In the genomic region with DNA sequence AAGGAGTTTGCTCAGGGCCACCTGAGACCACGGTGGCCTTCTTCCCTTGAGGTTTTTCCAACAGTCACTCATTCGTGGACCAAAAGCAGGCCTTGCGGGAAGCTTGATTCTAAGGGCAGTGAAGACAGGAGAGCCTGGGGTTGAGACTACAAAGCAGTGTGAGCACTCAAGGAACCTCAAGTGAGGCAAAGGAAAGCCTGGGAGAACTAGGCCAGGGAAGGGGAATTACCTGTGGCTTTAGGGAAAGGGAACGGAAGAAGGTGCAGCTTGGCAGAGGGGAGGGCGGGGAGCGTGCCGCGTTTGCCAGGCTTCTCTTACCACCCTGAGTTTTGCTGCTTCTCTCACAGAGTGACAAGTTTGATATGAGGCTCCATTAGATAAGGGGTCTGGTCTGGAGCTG, we compare ENCODE assay signal across 16 cellular contexts.
A peak's percentile ranks its signal among the peaks of the same experiment; 100 is the strongest.
DNase-seq lines count a peak whose midpoint lies in the region; ATAC-seq and TF ChIP-seq lines count a peak whose summit lies in the region.
"Had no signal": no experiment of that assay in that cellular context is flagged by ENCODE, and none has a peak within 500 bp of the region (broad histone marks: within the 10 kb centered on the region; RNA-seq: fewer than 3 reads in every experiment).

No MANE protein-coding gene starts in this region.

- H3K79me2 ChIP-seq in GM23338 (replicated peaks; ENCODE audit: insufficient read depth) = no peaks in the 10 kb centered on the region

- H4K20me1 ChIP-seq in GM23338 (replicated peaks; ENCODE audit: insufficient read depth) = 0 out of 2 replicates have a peak, but pooled peaks cover 2% of the 10 kb centered on the region

- no peaks in the 10 kb centered on the region for H3K27me3 ChIP-seq in GM23338 (ENCODE audit: insufficient read depth)
- H3K27me3 ChIP-seq in uterus = no peaks in the 10 kb centered on the region
- H3K27me3 ChIP-seq: BE2C had no signal

- H3K4me3 Mint-ChIP-seq in T-helper 2 cell treated with Interferon-gamma antibody and Interleukin-4, amounts not matched to agents 5 μg/mL and 100 μg/mL, for 36 hours = peak overlapping the region; percentile 29
- H3K4me3 Mint-ChIP-seq in GM23338 (no peak overlapping the region), progenitor cell of endocrine pancreas (ENCODE audit: low read depth) (no peak overlapping the region)
- no peak overlapping the region for H3K4me3 Mint-ChIP-seq in central memory CD8-positive, alpha-beta T cell
- H3K4me3 Mint-ChIP-seq: CD8-positive, alpha-beta memory T cell had no signal

- H3K27ac ChIP-seq in GM23338 (ENCODE audit: low read depth) (no peak overlapping the region), uterus (no peak overlapping the region)
- H3K27ac ChIP-seq: 22Rv1 had no signal

- TF ChIP-seq CTCF in GM23338 (conservative IDR thresholded peaks at IDR 0.05; ENCODE audit: low read depth in 2 of 2) = no peak
- no peak for TF ChIP-seq CTCF in progenitor cell of endocrine pancreas (IDR thresholded peaks at IDR 0.05; ENCODE audit: unreplicated experiment)
- no peak for TF ChIP-seq CTCF in uterus (IDR thresholded peaks at IDR 0.05)

- no peaks in the 10 kb centered on the region for H3F3A ChIP-seq in GM23338 (replicated peaks; ENCODE audit: low read depth)

- no peaks in the 10 kb centered on the region for H3K27me3 Mint-ChIP-seq in T-helper 2 cell treated with Interferon-gamma antibody and Interleukin-4, amounts not matched to agents 5 μg/mL and 100 μg/mL, for 36 hours (ENCODE audit: low read depth)
- H3K27me3 Mint-ChIP-seq in GM23338 (ENCODE audit: insufficient read depth, low read depth, poor library complexity) (peaks cover 9% of the 10 kb centered on the region), progenitor cell of endocrine pancreas (no peaks in the 10 kb centered on the region)
- no peaks in the 10 kb centered on the region for H3K27me3 Mint-ChIP-seq in central memory CD8-positive, alpha-beta T cell
- H3K27me3 Mint-ChIP-seq: CD8-positive, alpha-beta memory T cell had no signal

- peaks cover 24% of the 10 kb centered on the region for H3K4me1 Mint-ChIP-seq in T-helper 2 cell treated with Interferon-gamma antibody and Interleukin-4, amounts not matched to agents 5 μg/mL and 100 μg/mL, for 36 hours (ENCODE audit: low read depth)
- peaks cover 16% of the 10 kb centered on the region for H3K4me1 Mint-ChIP-seq in GM23338
- H3K4me1 Mint-ChIP-seq in central memory CD8-positive, alpha-beta T cell = peaks cover 15% of the 10 kb centered on the region
- peaks cover 3% of the 10 kb centered on the region for H3K4me1 Mint-ChIP-seq in progenitor cell of endocrine pancreas (ENCODE audit: low read depth)

- H3K36me3 ChIP-seq in GM23338 (ENCODE audit: insufficient read depth) (no peaks in the 10 kb centered on the region; the same call in 1 of the 2 replicates), uterus (no peaks in the 10 kb centered on the region)
- H3K36me3 ChIP-seq: BE2C had no signal

- peaks cover 25% of the 10 kb centered on the region for H3K36me3 Mint-ChIP-seq in T-helper 2 cell treated with Interferon-gamma antibody and Interleukin-4, amounts not matched to agents 5 μg/mL and 100 μg/mL, for 36 hours (ENCODE audit: low read depth)
- no peaks in the 10 kb centered on the region for H3K36me3 Mint-ChIP-seq in GM23338 (ENCODE audit: low read depth)
- peaks cover 29% of the 10 kb centered on the region for H3K36me3 Mint-ChIP-seq in central memory CD8-positive, alpha-beta T cell (ENCODE audit: insufficient read depth)
- peaks cover 9% of the 10 kb centered on the region for H3K36me3 Mint-ChIP-seq in progenitor cell of endocrine pancreas (ENCODE audit: insufficient read depth)

- peak overlapping the region; percentile 73 for H3K27ac Mint-ChIP-seq in T-helper 2 cell treated with Interferon-gamma antibody and Interleukin-4, amounts not matched to agents 5 μg/mL and 100 μg/mL, for 36 hours
- H3K27ac Mint-ChIP-seq in GM23338 (peak overlapping the region; percentile 56; the same call in 1 of the 2 replicates), progenitor cell of endocrine pancreas (peak overlapping the region; percentile 60)
- H3K27ac Mint-ChIP-seq in central memory CD8-positive, alpha-beta T cell (ENCODE audit: low read depth) = peak overlapping the region; percentile 90

- H3K4me3 ChIP-seq in GM23338 (no peak overlapping the region), uterus (no peak overlapping the region)

- H3K4me2 ChIP-seq in GM23338 = no peak overlapping the region

- H3K9me3 Mint-ChIP-seq in T-helper 2 cell treated with Interferon-gamma antibody and Interleukin-4, amounts not matched to agents 5 μg/mL and 100 μg/mL, for 36 hours = no peaks in the 10 kb centered on the region
- H3K9me3 Mint-ChIP-seq in GM23338 (no peaks in the 10 kb centered on the region), progenitor cell of endocrine pancreas (ENCODE audit: low read depth) (no peaks in the 10 kb centered on the region)
- H3K9me3 Mint-ChIP-seq in central memory CD8-positive, alpha-beta T cell = no peaks in the 10 kb centered on the region
- H3K9me3 Mint-ChIP-seq: CD8-positive, alpha-beta memory T cell had no signal

- TF ChIP-seq POLR2A in uterus (IDR thresholded peaks at IDR 0.05) = no peak

- no peak for DNase-seq in T-helper 2 cell treated with Interferon-gamma antibody and Interleukin-4, amounts not matched to agents 5 μg/mL and 100 μg/mL, for 36 hours (ENCODE audit: low spot score)
- DNase-seq in T-helper 2 cell (no peak), GM23338 (ENCODE audit: low spot score) (no peak), progenitor cell of endocrine pancreas (ENCODE audit: low spot score, unreplicated experiment) (no peak), uterus (no peak), SIG-M5 treated with dmso at 0.1 percent for 504 hours (lab: John Stamatoyannopoulos, UW; ENCODE audit: unreplicated experiment) (no peak)
- DNase-seq in central memory CD8-positive, alpha-beta T cell (ENCODE audit: low spot score in 2 of 2) = no peak
- DNase-seq: BE2C; CD8-positive, alpha-beta memory T cell; DMS79; GOT3; NCI-H187; NCI-H526 treated with DMSO at 0.1 percent for 48 hours; SHP77 had no signal

- intact Hi-C loops in uterus (cut with DNase I; ENCODE audit: low total_unique reads) = no loop called here

- no peaks in the 10 kb centered on the region for H3K9me3 ChIP-seq in uterus
- H3K9me3 ChIP-seq: BE2C had no signal

- H2AFZ ChIP-seq in GM23338 = no peak overlapping the region

- ATAC-seq in GM23338 = no peak
- ATAC-seq in central memory CD8-positive, alpha-beta T cell (replicated peaks; ENCODE audit: extremely low read depth, poor library complexity, severe bottlenecking) = no peak
- ATAC-seq in HG03025 (IDR thresholded peaks at IDR 0.05; ENCODE audit: low FRiP score, unreplicated experiment) = no peak

- no peaks in the 10 kb centered on the region for H3K4me1 ChIP-seq in GM23338 (ENCODE audit: insufficient read depth)
- H3K4me1 ChIP-seq in uterus = no peaks in the 10 kb centered on the region
- H3K4me1 ChIP-seq: BE2C had no signal

- H3K9me2 ChIP-seq in GM23338 (ENCODE audit: insufficient read depth) = no peaks in the 10 kb centered on the region

TF ChIP-seq in GM23338, 12 proteins besides CTCF, POLR2A, EP300 and RAD21:
- TF ChIP-seq POLR2AphosphoS5 (IDR thresholded peaks at IDR 0.05; ENCODE audit: low read depth) = no peak
